Comparison of ENCODE assay signal across 1 cellular context in the genomic region with DNA sequence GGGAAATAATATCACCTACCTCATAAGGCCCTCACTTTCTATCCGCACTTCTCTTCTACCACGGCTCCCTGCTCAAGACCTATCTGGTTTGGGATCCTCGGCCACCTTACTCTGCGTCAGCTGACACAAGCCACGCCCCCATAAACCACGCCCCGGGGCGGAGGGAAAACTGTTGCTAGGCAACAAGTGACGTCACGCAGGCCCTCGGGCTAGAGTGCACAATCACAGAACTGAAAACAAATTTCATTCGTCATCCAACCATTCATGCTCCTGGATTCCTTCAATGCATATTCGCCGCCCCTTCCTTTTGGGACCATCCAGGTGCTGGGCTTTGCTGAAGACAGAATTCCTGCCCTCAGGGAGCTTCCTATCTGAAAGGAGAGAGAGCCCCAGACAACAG.
A peak's percentile ranks its signal among the peaks of the same experiment; 100 is the strongest.
TF ChIP-seq lines count a peak whose summit lies in the region.

No MANE protein-coding gene starts in this region.

TF ChIP-seq in K562, 482 proteins besides CTCF, POLR2A, EP300 and RAD21 (continued from another document and continues in another):
- TF ChIP-seq, protein P1, sequence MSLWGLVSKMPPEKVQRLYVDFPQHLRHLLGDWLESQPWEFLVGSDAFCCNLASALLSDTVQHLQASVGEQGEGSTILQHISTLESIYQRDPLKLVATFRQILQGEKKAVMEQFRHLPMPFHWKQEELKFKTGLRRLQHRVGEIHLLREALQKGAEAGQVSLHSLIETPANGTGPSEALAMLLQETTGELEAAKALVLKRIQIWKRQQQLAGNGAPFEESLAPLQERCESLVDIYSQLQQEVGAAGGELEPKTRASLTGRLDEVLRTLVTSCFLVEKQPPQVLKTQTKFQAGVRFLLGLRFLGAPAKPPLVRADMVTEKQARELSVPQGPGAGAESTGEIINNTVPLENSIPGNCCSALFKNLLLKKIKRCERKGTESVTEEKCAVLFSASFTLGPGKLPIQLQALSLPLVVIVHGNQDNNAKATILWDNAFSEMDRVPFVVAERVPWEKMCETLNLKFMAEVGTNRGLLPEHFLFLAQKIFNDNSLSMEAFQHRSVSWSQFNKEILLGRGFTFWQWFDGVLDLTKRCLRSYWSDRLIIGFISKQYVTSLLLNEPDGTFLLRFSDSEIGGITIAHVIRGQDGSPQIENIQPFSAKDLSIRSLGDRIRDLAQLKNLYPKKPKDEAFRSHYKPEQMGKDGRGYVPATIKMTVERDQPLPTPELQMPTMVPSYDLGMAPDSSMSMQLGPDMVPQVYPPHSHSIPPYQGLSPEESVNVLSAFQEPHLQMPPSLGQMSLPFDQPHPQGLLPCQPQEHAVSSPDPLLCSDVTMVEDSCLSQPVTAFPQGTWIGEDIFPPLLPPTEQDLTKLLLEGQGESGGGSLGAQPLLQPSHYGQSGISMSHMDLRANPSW (CRISPR knock-in tag; IDR thresholded peaks at IDR 0.05): no peak
- TF ChIP-seq, protein P2, sequence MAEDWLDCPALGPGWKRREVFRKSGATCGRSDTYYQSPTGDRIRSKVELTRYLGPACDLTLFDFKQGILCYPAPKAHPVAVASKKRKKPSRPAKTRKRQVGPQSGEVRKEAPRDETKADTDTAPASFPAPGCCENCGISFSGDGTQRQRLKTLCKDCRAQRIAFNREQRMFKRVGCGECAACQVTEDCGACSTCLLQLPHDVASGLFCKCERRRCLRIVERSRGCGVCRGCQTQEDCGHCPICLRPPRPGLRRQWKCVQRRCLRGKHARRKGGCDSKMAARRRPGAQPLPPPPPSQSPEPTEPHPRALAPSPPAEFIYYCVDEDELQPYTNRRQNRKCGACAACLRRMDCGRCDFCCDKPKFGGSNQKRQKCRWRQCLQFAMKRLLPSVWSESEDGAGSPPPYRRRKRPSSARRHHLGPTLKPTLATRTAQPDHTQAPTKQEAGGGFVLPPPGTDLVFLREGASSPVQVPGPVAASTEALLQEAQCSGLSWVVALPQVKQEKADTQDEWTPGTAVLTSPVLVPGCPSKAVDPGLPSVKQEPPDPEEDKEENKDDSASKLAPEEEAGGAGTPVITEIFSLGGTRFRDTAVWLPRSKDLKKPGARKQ (CRISPR knock-in tag; IDR thresholded peaks at IDR 0.05): no peak
- TF ChIP-seq MAFG (tag; conservative IDR thresholded peaks at IDR 0.05): no peak
- TF ChIP-seq NFE2 (IDR thresholded peaks at IDR 0.05; ENCODE audit: low read depth): no peak
- TF ChIP-seq HNRNPL (IDR thresholded peaks at IDR 0.05; ENCODE audit: low read depth, low read length): no peak
- TF ChIP-seq ILF3 (IDR thresholded peaks at IDR 0.05; ENCODE audit: borderline replicate concordance): no peak
- peak; percentile 70; the same call in 1 of the 2 replicates for TF ChIP-seq KLF13 (tag; IDR thresholded peaks at IDR 0.05; ENCODE audit: borderline replicate concordance, low read depth)
- no peak for TF ChIP-seq ZNF224 (CRISPR knock-in tag; IDR thresholded peaks at IDR 0.05)
- no peak for TF ChIP-seq CXXC5 (CRISPR knock-in tag; IDR thresholded peaks at IDR 0.05)
- no peak for TF ChIP-seq SMARCE1 (IDR thresholded peaks at IDR 0.05)
- no peak for TF ChIP-seq CCAR2 (IDR thresholded peaks at IDR 0.05; ENCODE audit: low read depth, low read length)
- TF ChIP-seq RBM22 (IDR thresholded peaks at IDR 0.05; ENCODE audit: low read depth, low read length, poor library complexity, severe bottlenecking): no peak
- no peak for TF ChIP-seq MCM7 (IDR thresholded peaks at IDR 0.05)
- no peak for TF ChIP-seq EGR1 (conservative IDR thresholded peaks at IDR 0.05)
- TF ChIP-seq ZNF76 (CRISPR knock-in tag; IDR thresholded peaks at IDR 0.05; ENCODE audit: borderline replicate concordance): no peak
- TF ChIP-seq KDM1A (IDR thresholded peaks at IDR 0.05): no peak
- TF ChIP-seq PHF8 (IDR thresholded peaks at IDR 0.05; ENCODE audit: borderline replicate concordance, low read length): no peak
- TF ChIP-seq ZBTB40 (IDR thresholded peaks at IDR 0.05): no peak
- no peak for TF ChIP-seq ZBTB40 (CRISPR knock-in tag; IDR thresholded peaks at IDR 0.05)
- TF ChIP-seq MTA3 (IDR thresholded peaks at IDR 0.05; ENCODE audit: borderline replicate concordance): no peak
- peak; percentile 61; the same call in 1 of the 2 replicates for TF ChIP-seq CREB1 (IDR thresholded peaks at IDR 0.05)
- peak; percentile 80 for TF ChIP-seq CREB1 (CRISPR knock-in tag; IDR thresholded peaks at IDR 0.05)
- TF ChIP-seq, protein P3, sequence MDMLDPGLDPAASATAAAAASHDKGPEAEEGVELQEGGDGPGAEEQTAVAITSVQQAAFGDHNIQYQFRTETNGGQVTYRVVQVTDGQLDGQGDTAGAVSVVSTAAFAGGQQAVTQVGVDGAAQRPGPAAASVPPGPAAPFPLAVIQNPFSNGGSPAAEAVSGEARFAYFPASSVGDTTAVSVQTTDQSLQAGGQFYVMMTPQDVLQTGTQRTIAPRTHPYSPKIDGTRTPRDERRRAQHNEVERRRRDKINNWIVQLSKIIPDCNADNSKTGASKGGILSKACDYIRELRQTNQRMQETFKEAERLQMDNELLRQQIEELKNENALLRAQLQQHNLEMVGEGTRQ (CRISPR knock-in tag; IDR thresholded peaks at IDR 0.05): peak; percentile 81
- TF ChIP-seq ATF1 (CRISPR knock-in tag; IDR thresholded peaks at IDR 0.05): peak; percentile 36; the same call in 1 of the 2 replicates
- TF ChIP-seq ATF1 (tag; IDR thresholded peaks at IDR 0.05): peak; percentile 94
- no peak for TF ChIP-seq ELF4 (CRISPR knock-in tag; IDR thresholded peaks at IDR 0.05)
- TF ChIP-seq ZNF316 (IDR thresholded peaks at IDR 0.05): peak; percentile 84
- TF ChIP-seq, protein P4, sequence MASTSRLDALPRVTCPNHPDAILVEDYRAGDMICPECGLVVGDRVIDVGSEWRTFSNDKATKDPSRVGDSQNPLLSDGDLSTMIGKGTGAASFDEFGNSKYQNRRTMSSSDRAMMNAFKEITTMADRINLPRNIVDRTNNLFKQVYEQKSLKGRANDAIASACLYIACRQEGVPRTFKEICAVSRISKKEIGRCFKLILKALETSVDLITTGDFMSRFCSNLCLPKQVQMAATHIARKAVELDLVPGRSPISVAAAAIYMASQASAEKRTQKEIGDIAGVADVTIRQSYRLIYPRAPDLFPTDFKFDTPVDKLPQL (IDR thresholded peaks at IDR 0.05; ENCODE audit: extremely low read depth, insufficient read length): no peak
- no peak for TF ChIP-seq KLF16 (IDR thresholded peaks at IDR 0.05)
- no peak for TF ChIP-seq SAFB2 (IDR thresholded peaks at IDR 0.05; ENCODE audit: borderline replicate concordance, low read depth, low read length, severe bottlenecking)
- no peak for TF ChIP-seq ELF1 (tag; IDR thresholded peaks at IDR 0.05)
- no peak for TF ChIP-seq ERF (CRISPR knock-in tag; IDR thresholded peaks at IDR 0.05)
- TF ChIP-seq PCBP1 (IDR thresholded peaks at IDR 0.05; ENCODE audit: low read depth, low read length, poor library complexity, severe bottlenecking): no peak
- no peak for TF ChIP-seq NELFE (IDR thresholded peaks at IDR 0.05; ENCODE audit: insufficient read depth, insufficient read length)
- no peak for TF ChIP-seq ARID3B (CRISPR knock-in tag; IDR thresholded peaks at IDR 0.05; ENCODE audit: borderline replicate concordance)
- TF ChIP-seq TRIM24 (IDR thresholded peaks at IDR 0.05): peak in 1 of 2 experiments; percentile 55; a peak in 1 of 4 replicates
- TF ChIP-seq ETV1 (tag; conservative IDR thresholded peaks at IDR 0.05; ENCODE audit: low read depth): no peak
- TF ChIP-seq FOS (IDR thresholded peaks at IDR 0.05; ENCODE audit: extremely low read depth, insufficient read length): no peak
- no peak for TF ChIP-seq TRIM25 (IDR thresholded peaks at IDR 0.05; ENCODE audit: borderline replicate concordance)
- no peak for TF ChIP-seq RB1 (IDR thresholded peaks at IDR 0.05; ENCODE audit: low read depth)
- TF ChIP-seq NFRKB (IDR thresholded peaks at IDR 0.05; ENCODE audit: low read depth): no peak
- no peak for TF ChIP-seq CHCHD3 (CRISPR knock-in tag; IDR thresholded peaks at IDR 0.05)
- TF ChIP-seq CEBPG (CRISPR knock-in tag; IDR thresholded peaks at IDR 0.05): no peak
- TF ChIP-seq CEBPG (tag; conservative IDR thresholded peaks at IDR 0.05 in 1 of 2, IDR thresholded peaks at IDR 0.05 in 1 of 2): no peak
- TF ChIP-seq ZNF764 (CRISPR knock-in tag; IDR thresholded peaks at IDR 0.05; ENCODE audit: low read depth): no peak
- TF ChIP-seq, protein P5, sequence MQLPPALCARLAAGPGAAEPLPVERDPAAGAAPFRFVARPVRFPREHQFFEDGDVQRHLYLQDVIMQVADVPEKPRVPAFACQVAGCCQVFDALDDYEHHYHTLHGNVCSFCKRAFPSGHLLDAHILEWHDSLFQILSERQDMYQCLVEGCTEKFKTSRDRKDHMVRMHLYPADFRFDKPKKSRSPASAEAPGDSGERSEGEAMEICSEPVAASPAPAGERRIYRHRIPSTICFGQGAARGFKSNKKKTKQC (CRISPR knock-in tag; IDR thresholded peaks at IDR 0.05): no peak
- TF ChIP-seq MEIS2 (IDR thresholded peaks at IDR 0.05; ENCODE audit: partially characterized antibody): no peak
- TF ChIP-seq ZNF444 (CRISPR knock-in tag; IDR thresholded peaks at IDR 0.05): no peak
- no peak for TF ChIP-seq PTTG1 (tag; IDR thresholded peaks at IDR 0.05; ENCODE audit: low read depth)
- TF ChIP-seq HOXB6 (CRISPR knock-in tag; IDR thresholded peaks at IDR 0.05; ENCODE audit: borderline replicate concordance): no peak
- no peak for TF ChIP-seq ZFP36 (IDR thresholded peaks at IDR 0.05; ENCODE audit: low read depth, low read length, partially characterized antibody)
